24 cellular contexts compared by ENCODE assay signal in the genomic region with DNA sequence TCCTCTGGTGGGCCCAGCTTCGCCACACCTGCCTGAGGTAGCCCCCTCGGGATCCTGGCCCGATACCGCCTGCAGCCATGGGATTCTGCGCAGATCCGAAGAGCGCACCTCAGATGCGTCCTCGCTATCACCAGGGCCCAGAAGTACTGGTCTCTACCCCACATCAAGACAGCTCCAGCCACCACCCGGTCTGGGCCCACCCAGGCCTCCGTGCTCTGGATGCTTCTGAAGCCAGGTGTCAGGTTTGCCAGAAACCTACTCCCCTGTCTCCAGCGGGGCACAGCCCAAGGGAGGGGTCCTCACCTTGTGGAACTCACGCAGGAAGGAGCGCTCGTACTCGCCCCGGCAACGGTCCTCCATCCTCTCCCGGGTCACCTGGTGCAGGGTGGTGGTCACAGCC. TPM values are rescaled to one million over a fixed set of nuclear protein-coding genes. Genes with fewer than 3 reads are reported as not detected.
"Had no signal": no experiment of that assay in that cellular context is flagged by ENCODE, and none has a peak within 500 bp of the region (broad histone marks: within the 10 kb centered on the region; RNA-seq: fewer than 3 reads in every experiment).

No MANE protein-coding gene starts in this region.

- H3K27me3 Mint-ChIP-seq: activated CD8-positive, alpha-beta T cell treated with anti-CD3 and anti-CD28 coated beads for 36 hours; activated naive CD8-positive, alpha-beta T cell treated with anti-CD3 and anti-CD28 coated beads, Interleukin-2, amount 50 U/mL, for 24 hours; dendritic cell treated with granulocyte-macrophage colony-stimulating factor and Interleukin-4, amounts not matched to agents 40 ng/mL and 50 ng/mL, for 4 days had no signal

- H3K4me3 Mint-ChIP-seq: dendritic cell treated with granulocyte-macrophage colony-stimulating factor and Interleukin-4, amounts not matched to agents 40 ng/mL and 50 ng/mL, for 4 days had no signal

- H3K4me3 ChIP-seq: tibial nerve had no signal

- H3K27ac ChIP-seq: ascending aorta, breast epithelium, foreskin keratinocyte, neutrophil, tibial nerve, vagina had no signal

- H3K27me3 ChIP-seq: ascending aorta, breast epithelium, foreskin keratinocyte, neutrophil, tibial nerve, vagina had no signal

- H3K9me3 Mint-ChIP-seq: activated CD8-positive, alpha-beta T cell treated with anti-CD3 and anti-CD28 coated beads for 36 hours; activated naive CD8-positive, alpha-beta T cell treated with anti-CD3 and anti-CD28 coated beads, Interleukin-2, amount 50 U/mL, for 24 hours; activated T-helper 1 cell treated with anti-CD3 and anti-CD28 coated beads, Interleukin-12 subunit alpha, Interleukin-12 subunit beta, Interleukin-2, Interleukin-4 antibody, amounts not matched to agents 30 ng/mL and 10 ng/mL and 1 ng/mL, durations not matched to agents 14 hours and 24 hours and 36 hours; dendritic cell treated with granulocyte-macrophage colony-stimulating factor and Interleukin-4, amounts not matched to agents 40 ng/mL and 50 ng/mL, for 4 days had no signal

- ATAC-seq: activated CD8-positive, alpha-beta T cell treated with anti-CD3 and anti-CD28 coated beads for 36 hours; activated naive CD8-positive, alpha-beta T cell treated with anti-CD3 and anti-CD28 coated beads, Interleukin-2, amount 50 U/mL, for 24 hours; foreskin keratinocyte had no signal

- H3K4me1 ChIP-seq: foreskin keratinocyte had no signal

- H3K9me3 ChIP-seq: ascending aorta, breast epithelium, neutrophil, tibial nerve, vagina had no signal

- DNase-seq: activated CD4-positive, alpha-beta T cell treated with anti-CD3 and anti-CD28 coated beads for 4 hours; activated CD8-positive, alpha-beta T cell treated with anti-CD3 and anti-CD28 coated beads for 36 hours; activated naive CD4-positive, alpha-beta T cell treated with Interleukin-2 at 50 U/mL for 16 hours; activated naive CD8-positive, alpha-beta T cell treated with anti-CD3 and anti-CD28 coated beads, Interleukin-2, amount 50 U/mL, for 24 hours; effector memory CD4-positive, alpha-beta T cell; foreskin keratinocyte; kidney glomerular epithelial cell; posterior cingulate gyrus; stimulated activated CD4-positive, alpha-beta T cell treated with anti-CD3 and anti-CD28 coated beads, Interleukin-15, amount 100 ng/mL, for 24 hours; stimulated activated CD4-positive, alpha-beta T cell treated with anti-CD3 and anti-CD28 coated beads, Interleukin-4, amount 100 ng/mL, for 1 hour; stimulated activated naive CD4-positive, alpha-beta T cell treated with Interleukin-2 at 50 U/mL for 16 hours; substantia nigra had no signal

- H3K27ac Mint-ChIP-seq: activated CD8-positive, alpha-beta T cell treated with anti-CD3 and anti-CD28 coated beads for 36 hours; activated T-helper 1 cell treated with anti-CD3 and anti-CD28 coated beads, Interleukin-12 subunit alpha, Interleukin-12 subunit beta, Interleukin-2, Interleukin-4 antibody, amounts not matched to agents 30 ng/mL and 10 ng/mL and 1 ng/mL, durations not matched to agents 14 hours and 24 hours and 36 hours; dendritic cell treated with granulocyte-macrophage colony-stimulating factor and Interleukin-4, amounts not matched to agents 40 ng/mL and 50 ng/mL, for 4 days had no signal

RNA-seq across cellular contexts. Expression of a gene that starts 14.1 kb away (rescaled TPM):
- total RNA-seq: activated CD8-positive, alpha-beta T cell treated with anti-CD3 and anti-CD28 coated beads for 36 hours; activated T-helper 1 cell treated with anti-CD3 and anti-CD28 coated beads, Interleukin-12 subunit alpha, Interleukin-12 subunit beta, Interleukin-2, Interleukin-4 antibody, amounts not matched to agents 30 ng/mL and 10 ng/mL and 1 ng/mL, durations not matched to agents 14 hours and 24 hours and 36 hours; ascending aorta; breast epithelium; cerebellum; foreskin keratinocyte; lower leg skin; mesenteric fat pad; skeletal muscle tissue; T-helper 1 cell treated with Interleukin-12 subunit alpha and Interleukin-12 subunit beta and Interleukin-4 antibody, amounts not matched to agents 30 ng/mL and 1 ng/mL, for 36 hours; tibial nerve; vagina had no signal
- polyA plus RNA-seq: foreskin keratinocyte had no signal

RNA-seq across cellular contexts. Expression of a gene that starts 16.1 kb away (rescaled TPM):
- total RNA-seq: activated CD8-positive, alpha-beta T cell treated with anti-CD3 and anti-CD28 coated beads for 36 hours; ascending aorta; foreskin keratinocyte; mesenteric fat pad; skeletal muscle tissue; T-helper 1 cell treated with Interleukin-12 subunit alpha and Interleukin-12 subunit beta and Interleukin-4 antibody, amounts not matched to agents 30 ng/mL and 1 ng/mL, for 36 hours; tibial nerve; vagina had no signal
- polyA plus RNA-seq: foreskin keratinocyte had no signal
